In genomic region chr2:201260302-201260800, GRCh38 we compare ENCODE assay signal across 8 cellular contexts. TPM values are rescaled to one million over a fixed set of nuclear protein-coding genes. Genes with fewer than 3 reads are reported as not detected.
DNase-seq lines count a peak whose midpoint lies in the region; ATAC-seq and TF ChIP-seq lines count a peak whose summit lies in the region.

CASP8 (plus strand) TSS chr2:201260536; CDS start chr2:201266487, 5,951 bp downstream.

- no peaks in the 10 kb centered on the region for H3K36me3 ChIP-seq in thoracic aorta

- ATAC-seq in activated CD4-positive, CD25-positive, alpha-beta regulatory T cell treated with anti-CD3 and anti-CD28 coated beads, Interleukin-2, amount 50 U/mL, for 24 hours, result peak; percentile 58 to 62
- no peak for ATAC-seq in thoracic aorta (ENCODE audit: insufficient number of reproducible peaks, low FRiP score, low read depth)

- no peaks in the 10 kb centered on the region for H3K9me3 ChIP-seq in thoracic aorta

- TF ChIP-seq CTCF in GM13977 (IDR thresholded peaks at IDR 0.05; ENCODE audit: extremely low read depth, insufficient read depth, missing control alignments) (no peak), thoracic aorta (IDR thresholded peaks at IDR 0.05) (no peak)

- peak within 1 kb of the TSS; percentile 86 for H3K4me3 ChIP-seq in thoracic aorta

- H3K4me1 ChIP-seq in thoracic aorta (ENCODE audit: control insufficient read depth in 1 of 2, low read depth in 2 of 2), result peaks cover 9 to 22% of the 10 kb centered on the region in 2 donors

- H3K27me3 ChIP-seq in thoracic aorta (replicated peaks; ENCODE audit: insufficient read depth), result no peaks in the 10 kb centered on the region

- DNase-seq in GM13977 (ENCODE audit: low spot score), result peak; percentile 37
- peak; percentile 73 for DNase-seq in KG1 (lab: John Stamatoyannopoulos, UW)
- DNase-seq in dermis blood vessel endothelial cell, result peak; percentile 61
- DNase-seq in mucosa of gallbladder (ENCODE audit: low spot score), result peak; percentile 26
- no peak for DNase-seq in thoracic aorta (ENCODE audit: low spot score)
- no peak for DNase-seq in NCI-H2196 (lab: John Stamatoyannopoulos, UW; ENCODE audit: unreplicated experiment)
- DNase-seq in NCI-H1417 treated with DMSO at 0.1 percent for 48 hours (lab: John Stamatoyannopoulos, UW), result no peak

- H3K27ac ChIP-seq in thoracic aorta, result peak within 1 kb of the TSS in 1 of 2 donors; percentile 28

- in situ Hi-C loops in GM13977 (cut with MboI; ENCODE audit: low pct_unique_long_range_greater_than_20kb, low sequenced_read_pairs, unreplicated experiment), result no loop called here

RNA-seq across cellular contexts. Expression of gene CASP8, which starts in this region (rescaled TPM):
- total RNA-seq in dermis blood vessel endothelial cell (14.8 and 16.5 TPM in 2 replicates), mucosa of gallbladder (26.3 TPM), thoracic aorta (10 to 100 TPM; 11.5 to 14.6 TPM)

Comparison
In these comparisons a context has a peak if more than half of its experiments do, and no peak if none do; other contexts are left out.
1. DNase-seq: peak in GM13977 (single experiment), KG1 (single experiment), dermis blood vessel endothelial cell (single experiment) and mucosa of gallbladder (single experiment); none in thoracic aorta (single experiment), NCI-H2196 (single experiment) and NCI-H1417 treated with DMSO at 0.1 percent for 48 hours (single experiment).